ENCODE assay signal across 18 cellular contexts in genomic region chr3:156661158-156661557, GRCh38. TPM values are rescaled to one million over a fixed set of nuclear protein-coding genes. Genes with fewer than 3 reads are reported as not detected.
DNase-seq lines count a peak whose midpoint lies in the region; ATAC-seq, FAIRE-seq and TF ChIP-seq lines count a peak whose summit lies in the region.
"Had no signal": no experiment of that assay in that cellular context is flagged by ENCODE, and none has a peak within 500 bp of the region (broad histone marks: within the 10 kb centered on the region; RNA-seq: fewer than 3 reads in every experiment).

No MANE protein-coding gene starts in this region.

- no peaks in the 10 kb centered on the region for H3K27me3 Mint-ChIP-seq in activated B cell treated with CpG ODN at 0.5 μM for 24 hours
- peaks cover 0 to 3% (median 0%) of the 10 kb centered on the region in 5 donors for H3K27me3 Mint-ChIP-seq in naive thymus-derived CD8-positive, alpha-beta T cell

- H3K9me3 ChIP-seq in DOHH2 (ENCODE audit: control insufficient read depth, insufficient read depth, low read length) (no peaks in the 10 kb centered on the region), esophagus squamous epithelium (no peaks in the 10 kb centered on the region)
- H3K9me3 ChIP-seq: adrenal gland, heart left ventricle, lower lobe of right lung, suprapubic skin had no signal

- H3K27me3 ChIP-seq in DOHH2 (ENCODE audit: control insufficient read depth, low read length): no peaks in the 10 kb centered on the region
- no peaks in the 10 kb centered on the region for H3K27me3 ChIP-seq in esophagus squamous epithelium
- H3K27me3 ChIP-seq: adrenal gland, cardiac muscle cell, heart left ventricle, suprapubic skin had no signal

- DNase-seq in GM19239 (ENCODE audit: insufficient read length, low spot score) (no peak), activated B cell treated with CpG ODN at 0.5 μM for 24 hours (no peak), esophagus squamous epithelium (lab: John Stamatoyannopoulos, UW) (no peak)
- no peak for DNase-seq in activated CD4-positive, CD25-positive, alpha-beta regulatory T cell treated with anti-CD3 and anti-CD28 coated beads, Interleukin-2, amount 50 U/mL, for 72 hours
- no peak for DNase-seq in naive thymus-derived CD8-positive, alpha-beta T cell
- no peak for DNase-seq in stimulated activated CD4-positive, alpha-beta T cell treated with anti-CD3 and anti-CD28 coated beads, Interleukin-2, amount 100 ng/mL, for 48 hours
- DNase-seq: adrenal gland; heart left ventricle; lower lobe of right lung; NCI-H748 treated with DMSO at 0.1 percent for 48 hours; RPMI8226; stimulated activated CD4-positive, alpha-beta T cell treated with anti-CD3 and anti-CD28 coated beads, Interleukin-4, amount 100 ng/mL, for 24 hours; stimulated activated CD8-positive, alpha-beta memory T cell treated with anti-CD3 and anti-CD28 coated beads, Interleukin-4, amount 100 ng/mL, for 48 hours had no signal

- H3K27ac Mint-ChIP-seq in activated B cell treated with CpG ODN at 0.5 μM for 24 hours: peak overlapping the region; percentile 75
- peak overlapping the region in 1 of 10 donors; percentile 62 for H3K27ac Mint-ChIP-seq in naive thymus-derived CD8-positive, alpha-beta T cell

- H3K27ac ChIP-seq in DOHH2 (ENCODE audit: low read depth, low read length): no peak overlapping the region
- H3K27ac ChIP-seq in esophagus squamous epithelium: no peak overlapping the region
- H3K27ac ChIP-seq: adrenal gland, cardiac muscle cell, lower lobe of right lung, parathyroid adenoma, suprapubic skin had no signal

- no peaks in the 10 kb centered on the region for H3F3A ChIP-seq in DOHH2 (ENCODE audit: control insufficient read depth, insufficient read depth)

- intact Hi-C loops in activated B cell treated with CpG ODN at 0.5 μM for 24 hours (cut with micrococcal nuclease) (no loop called here), esophagus squamous epithelium (cut with DNase I) (no loop called here)

- TF ChIP-seq POLR2A in esophagus squamous epithelium (IDR thresholded peaks at IDR 0.05): no peak

- H3K36me3 Mint-ChIP-seq in activated B cell treated with CpG ODN at 0.5 μM for 24 hours (ENCODE audit: low read depth): no peaks in the 10 kb centered on the region
- no peaks in the 10 kb centered on the region for H3K36me3 Mint-ChIP-seq in naive thymus-derived CD8-positive, alpha-beta T cell

- 61 to 63% methylated on average over 2 of the region's 2 CpGs for WGBS in esophagus squamous epithelium, 2 donors

- H3K4me3 Mint-ChIP-seq in activated B cell treated with CpG ODN at 0.5 μM for 24 hours: peak overlapping the region; percentile 33
- H3K4me3 Mint-ChIP-seq in naive thymus-derived CD8-positive, alpha-beta T cell: peak overlapping the region in 1 of 10 donors; percentile 48

- H3K4me1 Mint-ChIP-seq in activated B cell treated with CpG ODN at 0.5 μM for 24 hours: peaks cover 46% of the 10 kb centered on the region
- H3K4me1 Mint-ChIP-seq in naive thymus-derived CD8-positive, alpha-beta T cell: peaks cover 10 to 47% (median 15%) of the 10 kb centered on the region in 4 donors

- H3K9me3 Mint-ChIP-seq in activated B cell treated with CpG ODN at 0.5 μM for 24 hours: no peaks in the 10 kb centered on the region
- no peaks in the 10 kb centered on the region for H3K9me3 Mint-ChIP-seq in naive thymus-derived CD8-positive, alpha-beta T cell

- no peaks in the 10 kb centered on the region for H3K9me2 ChIP-seq in DOHH2 (replicated peaks; ENCODE audit: control insufficient read depth, low read length)

- TF ChIP-seq CTCF in DOHH2 (IDR thresholded peaks at IDR 0.05; ENCODE audit: low read depth, low read length, poor library complexity, severe bottlenecking) (no peak), activated B cell treated with CpG ODN at 0.5 μM for 24 hours (IDR thresholded peaks at IDR 0.05) (no peak), esophagus squamous epithelium (IDR thresholded peaks at IDR 0.05) (no peak)

- H3K79me2 ChIP-seq in DOHH2 (ENCODE audit: control insufficient read depth, low read length): no peaks in the 10 kb centered on the region
- H3K79me2 ChIP-seq: parathyroid adenoma had no signal

- H4K20me1 ChIP-seq in DOHH2 (ENCODE audit: control insufficient read depth, insufficient read depth, low read depth, low read length): no peaks in the 10 kb centered on the region

- no peak overlapping the region for H3K4me3 ChIP-seq in DOHH2 (ENCODE audit: low read length)
- H3K4me3 ChIP-seq in esophagus squamous epithelium: no peak overlapping the region
- H3K4me3 ChIP-seq: adrenal gland, cardiac muscle cell, heart left ventricle, lower lobe of right lung, suprapubic skin had no signal

- FAIRE-seq in GM19239 (lab: Jason Lieb, UNC): peak; percentile 91

- H3K4me1 ChIP-seq in DOHH2 (ENCODE audit: control insufficient read depth, low read length) (peaks cover 26% of the 10 kb centered on the region), esophagus squamous epithelium (peaks cover 0 to 9% (median 0%) of the 10 kb centered on the region in 3 donors)
- H3K4me1 ChIP-seq: parathyroid adenoma, suprapubic skin had no signal

- H3K36me3 ChIP-seq in DOHH2 (ENCODE audit: control insufficient read depth, low read length) (no peaks in the 10 kb centered on the region), esophagus squamous epithelium (no peaks in the 10 kb centered on the region)
- H3K36me3 ChIP-seq: adrenal gland, cardiac muscle cell, heart left ventricle, lower lobe of right lung, suprapubic skin had no signal

- peak; percentile 27 for ATAC-seq in HG03378 (IDR thresholded peaks at IDR 0.05; ENCODE audit: unreplicated experiment)
- peak; percentile 52 for ATAC-seq in activated B cell treated with CpG ODN at 0.5 μM for 24 hours (ENCODE audit: low read depth)
- ATAC-seq in naive thymus-derived CD8-positive, alpha-beta T cell: no peak
- ATAC-seq: heart left ventricle, lower lobe of right lung had no signal

- CTCF ChIA-PET in activated B cell treated with CpG ODN at 0.5 μM for 24 hours (lab: Charles Lee): no interaction called here

- 0 out of 2 replicates have a peak overlapping the region, but pooled peaks have one; percentile 16 for H3K4me2 ChIP-seq in DOHH2 (ENCODE audit: low read length)

- POLR2A ChIA-PET in activated B cell treated with CpG ODN at 0.5 μM for 24 hours (lab: Charles Lee): interaction anchor here (0.6 to 1.1 kb wide), 2 partner anchors 10 to 12 kb away, joined by 4 to 6 read pairs; no protein-coding TSS in a partner anchor
- POLR2A ChIA-PET in naive thymus-derived CD8-positive, alpha-beta T cell (lab: Charles Lee): no interaction called here

RNA-seq across cellular contexts. Expression of gene TIPARP, which starts 13.2 kb away (rescaled TPM):
- total RNA-seq in activated B cell treated with CpG ODN at 0.5 μM for 24 hours: 31.3 and 32.3 TPM in 2 replicates
- total RNA-seq in esophagus squamous epithelium: 10 to 100 TPM; 28.0 to 40.4 (median 38.0) TPM
- 10 to 100 TPM; 57.3 to 62.0 TPM for total RNA-seq in naive thymus-derived CD8-positive, alpha-beta T cell
- 10 to 100 TPM in 1 of 3 donors, 1 to 10 TPM in 2; 4.2 to 20.9 (median 7.0) TPM for polyA plus RNA-seq in naive thymus-derived CD8-positive, alpha-beta T cell

Comparison
In these comparisons a context has a peak if more than half of its experiments do, and no peak if none do; other contexts are left out.
1. ATAC-seq: peak in HG03378 (single experiment) and activated B cell treated with CpG ODN at 0.5 μM for 24 hours (single experiment); none in naive thymus-derived CD8-positive, alpha-beta T cell (0 of 2).